1 cellular context compared by ENCODE assay signal in genomic region chr4:2798399-2799301, GRCh38.
A peak's percentile ranks its signal among the peaks of the same experiment; 100 is the strongest.
TF ChIP-seq lines count a peak whose summit lies in the region.

No MANE protein-coding gene starts in this region.

TF ChIP-seq in GM12878, 131 proteins besides CTCF, POLR2A, EP300 and RAD21 (continued from another document and continues in another):
- TF ChIP-seq ZSCAN29 (IDR thresholded peaks at IDR 0.05) (no peak), IKZF2 (IDR thresholded peaks at IDR 0.05) (peak; percentile 64 to 74), REST (IDR thresholded peaks at IDR 0.05; ENCODE audit: low read depth, low read length) (no peak), EZH2 (IDR thresholded peaks at IDR 0.05; ENCODE audit: borderline replicate concordance, control insufficient read depth, low read depth, low read length) (no peak), ZZZ3 (IDR thresholded peaks at IDR 0.05; ENCODE audit: control insufficient read depth, insufficient read length, low read depth) (no peak), ELK1 (IDR thresholded peaks at IDR 0.05; ENCODE audit: low read depth, low read length) (no peak), BACH1 (IDR thresholded peaks at IDR 0.05; ENCODE audit: borderline replicate concordance) (no peak), USF1 (IDR thresholded peaks at IDR 0.05; ENCODE audit: borderline replicate concordance, extremely low read length, insufficient read depth, low read depth, low read length) (no peak), HCFC1 (IDR thresholded peaks at IDR 0.05; ENCODE audit: low read length) (no peak), E2F4 (IDR thresholded peaks at IDR 0.05; ENCODE audit: low read depth, low read length) (no peak), ESRRA (IDR thresholded peaks at IDR 0.05; ENCODE audit: low read length) (no peak), ZNF217 (IDR thresholded peaks at IDR 0.05) (no peak), BMI1 (IDR thresholded peaks at IDR 0.05; ENCODE audit: borderline replicate concordance) (no peak), IRF5 (IDR thresholded peaks at IDR 0.05; ENCODE audit: borderline replicate concordance) (no peak), TBL1XR1 (IDR thresholded peaks at IDR 0.05; ENCODE audit: low read depth, low read length) (no peak), PAX5 (IDR thresholded peaks at IDR 0.05; ENCODE audit: borderline replicate concordance, low read depth, low read length) (no peak), ZNF207 (IDR thresholded peaks at IDR 0.05; ENCODE audit: borderline replicate concordance) (no peak), USF2 (IDR thresholded peaks at IDR 0.05; ENCODE audit: borderline replicate concordance, low read depth, low read length) (no peak), POLR2AphosphoS2 (IDR thresholded peaks at IDR 0.05; ENCODE audit: low read depth, low read length) (no peak), MEF2B (IDR thresholded peaks at IDR 0.05; ENCODE audit: partially characterized antibody, poor library complexity, severe bottlenecking) (peak; percentile 51), NFYA (IDR thresholded peaks at IDR 0.05; ENCODE audit: borderline replicate concordance, low read depth, low read length) (no peak), ETV6 (conservative IDR thresholded peaks at IDR 0.05 in 1 of 2, IDR thresholded peaks at IDR 0.05 in 1 of 2; ENCODE audit: borderline replicate concordance in 1 of 2, low read depth in 1 of 2) (peak in 1 of 2 experiments; percentile 69; a peak in 1 of 4 replicates), ZBTB33 (IDR thresholded peaks at IDR 0.05) (no peak), SPI1 (IDR thresholded peaks at IDR 0.05; ENCODE audit: borderline replicate concordance, insufficient read depth, low read depth, low read length) (peak; percentile 37; the same call in 1 of the 2 replicates), SIN3A (IDR thresholded peaks at IDR 0.05; ENCODE audit: low read depth, low read length) (peak; percentile 80), MXI1 (IDR thresholded peaks at IDR 0.05; ENCODE audit: low read depth, low read length) (no peak), NFXL1 (IDR thresholded peaks at IDR 0.05; ENCODE audit: borderline replicate concordance) (no peak), RBBP5 (conservative IDR thresholded peaks at IDR 0.05) (no peak), MTA2 (IDR thresholded peaks at IDR 0.05; ENCODE audit: low read depth) (peak; percentile 53; the same call in 1 of the 2 replicates), ZNF24 (IDR thresholded peaks at IDR 0.05) (no peak), RELA (IDR thresholded peaks at IDR 0.05; ENCODE audit: borderline replicate concordance, partially characterized antibody) (no peak), GATAD2B (conservative IDR thresholded peaks at IDR 0.05; ENCODE audit: low read depth) (peak; percentile 62), POLR2AphosphoS5 (IDR thresholded peaks at IDR 0.05; ENCODE audit: low read length) (no peak), ATF2 (IDR thresholded peaks at IDR 0.05; ENCODE audit: low read length) (no peak), ZBTB40 (IDR thresholded peaks at IDR 0.05; ENCODE audit: borderline replicate concordance) (no peak; the same call in 1 of the 2 replicates), HDGF (IDR thresholded peaks at IDR 0.05) (peak; percentile 78; the same call in 1 of the 2 replicates), SREBF1 (IDR thresholded peaks at IDR 0.05; ENCODE audit: low read length) (no peak), ZBTB4 (CRISPR knock-in tag; IDR thresholded peaks at IDR 0.05) (no peak), MEF2A (IDR thresholded peaks at IDR 0.05; ENCODE audit: insufficient read depth, low read depth, low read length) (0 out of 2 replicates have a peak, but pooled peaks have one; percentile 24), NR2C2 (IDR thresholded peaks at IDR 0.05; ENCODE audit: borderline replicate concordance, control insufficient read depth, insufficient read length, low read depth) (no peak), SIX5 (IDR thresholded peaks at IDR 0.05; ENCODE audit: low read depth, low read length, severe bottlenecking) (no peak), MTA3 (IDR thresholded peaks at IDR 0.05; ENCODE audit: borderline replicate concordance, low read length) (no peak), IKZF1 (conservative IDR thresholded peaks at IDR 0.05) (peak; percentile 87)
